9 cellular contexts compared by ENCODE assay signal in the genomic region with DNA sequence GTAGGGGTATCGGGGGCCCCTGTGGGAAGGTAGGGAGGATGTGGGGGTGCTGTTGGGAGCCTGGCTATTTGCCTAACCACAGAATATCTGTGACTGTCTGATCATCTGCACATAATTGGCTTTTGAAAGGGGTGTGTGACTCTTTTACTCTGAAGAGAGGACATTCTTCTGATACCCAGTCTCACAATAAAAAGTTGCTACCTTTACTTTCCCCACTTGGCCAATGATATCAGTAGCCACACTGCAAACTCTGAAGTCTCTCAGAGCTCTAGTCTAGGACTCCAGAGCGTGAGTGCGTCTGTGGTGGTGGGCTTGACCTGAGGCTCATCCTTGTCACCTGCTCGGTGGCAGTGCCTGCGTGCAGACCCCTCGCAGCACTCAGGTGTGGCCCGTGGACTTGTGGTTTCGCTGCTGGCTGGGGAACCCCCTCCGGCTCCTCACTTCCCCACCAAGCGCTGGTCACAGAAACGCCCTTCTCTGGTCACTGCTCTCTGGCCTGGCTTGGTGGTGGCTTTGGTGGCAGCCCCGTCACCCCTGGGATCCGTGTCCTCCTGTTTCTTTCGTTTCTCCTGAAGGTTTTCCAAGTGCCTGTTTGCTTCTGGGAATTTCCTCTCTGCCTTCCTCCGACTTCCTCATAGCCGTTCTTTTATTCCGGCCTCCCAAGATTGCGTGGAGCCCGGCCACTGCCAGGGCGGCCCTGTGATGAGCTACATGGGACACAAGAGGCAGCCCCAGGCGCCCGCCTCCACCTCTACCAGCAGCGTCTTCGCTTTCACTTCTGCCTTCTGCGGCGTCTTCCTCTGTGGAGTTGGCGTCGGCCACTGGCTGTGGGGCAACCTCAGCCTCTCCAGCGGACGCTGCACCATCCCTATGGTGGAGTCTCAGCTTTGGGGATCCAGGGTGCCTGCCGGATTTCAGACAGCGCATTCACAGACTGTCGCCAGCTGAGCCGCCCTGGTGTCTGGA.
A peak's percentile ranks its signal among the peaks of the same experiment; 100 is the strongest.
DNase-seq lines count a peak whose midpoint lies in the region; ATAC-seq, FAIRE-seq and TF ChIP-seq lines count a peak whose summit lies in the region.
"Had no signal": no experiment of that assay in that cellular context is flagged by ENCODE, and none has a peak within 500 bp of the region (broad histone marks: within the 10 kb centered on the region; RNA-seq: fewer than 3 reads in every experiment).

No MANE protein-coding gene starts in this region.

- H3K9me3 Mint-ChIP-seq in naive thymus-derived CD4-positive, alpha-beta T cell, result peaks cover 0 to 7% (median 0%) of the 10 kb centered on the region in 11 donors

- POLR2A ChIA-PET in naive thymus-derived CD4-positive, alpha-beta T cell (lab: Charles Lee), result no interaction called here

- no peaks in the 10 kb centered on the region for H3K9me3 ChIP-seq in naive thymus-derived CD4-positive, alpha-beta T cell (ENCODE audit: control insufficient read depth in 2 of 3, low read length in 3 of 3)
- no peaks in the 10 kb centered on the region for H3K9me3 ChIP-seq in breast epithelium

- no peak for FAIRE-seq in H54 (lab: Jason Lieb, UNC)

- peaks cover 18 to 46% (median 36%) of the 10 kb centered on the region in 7 donors for H3K4me1 Mint-ChIP-seq in naive thymus-derived CD4-positive, alpha-beta T cell

- intact Hi-C loops in naive thymus-derived CD4-positive, alpha-beta T cell (cut with micrococcal nuclease), result no loop called here
- intact Hi-C loops in breast epithelium (cut with DNase I; ENCODE audit: low total_unique reads), result no loop called here

- H3K27ac Mint-ChIP-seq in naive thymus-derived CD4-positive, alpha-beta T cell, result peak overlapping the region; percentile 47 to 88 (median 81)

- DNase-seq in NOMO-1 treated with dmso at 0.1 percent for 144 hours (lab: John Stamatoyannopoulos, UW; ENCODE audit: unreplicated experiment) (peak; percentile 85), HT-29 (ENCODE audit: low spot score) (no peak), NCI-H69 (lab: John Stamatoyannopoulos, UW) (no peak), H54 (ENCODE audit: insufficient read length, low spot score) (no peak), breast epithelium (ENCODE audit: low spot score in 2 of 2) (no peak)
- DNase-seq in naive thymus-derived CD4-positive, alpha-beta T cell, result peak in 1 of 9 donors; percentile 21

- H3K4me3 Mint-ChIP-seq in naive thymus-derived CD4-positive, alpha-beta T cell, result peak overlapping the region in 9 of 10 donors; percentile 43 to 81 (median 51)

- H3K27ac ChIP-seq in naive thymus-derived CD4-positive, alpha-beta T cell (ENCODE audit: low read depth, low read length), result peak overlapping the region; percentile 7
- no peak overlapping the region for H3K27ac ChIP-seq in breast epithelium

- no peak for TF ChIP-seq CTCF in breast epithelium (IDR thresholded peaks at IDR 0.05)

- no peaks in the 10 kb centered on the region for H3K27me3 Mint-ChIP-seq in naive thymus-derived CD4-positive, alpha-beta T cell

- CTCF ChIA-PET in naive thymus-derived CD4-positive, alpha-beta T cell (lab: Charles Lee), result no interaction called here

- H3K4me1 ChIP-seq in naive thymus-derived CD4-positive, alpha-beta T cell (ENCODE audit: control insufficient read depth in 2 of 2, insufficient read depth in 2 of 2, low read length in 2 of 2), result peaks cover 11 to 24% of the 10 kb centered on the region in 2 donors
- H3K4me1 ChIP-seq in breast epithelium, result no peaks in the 10 kb centered on the region

- no peak overlapping the region for H3K4me3 ChIP-seq in naive thymus-derived CD4-positive, alpha-beta T cell (ENCODE audit: low read length)
- H3K4me3 ChIP-seq in breast epithelium, result no peak overlapping the region

- H3K27me3 ChIP-seq in naive thymus-derived CD4-positive, alpha-beta T cell (ENCODE audit: control insufficient read depth in 2 of 2, insufficient read depth in 2 of 2, low read length in 2 of 2), result no peaks in the 10 kb centered on the region
- H3K27me3 ChIP-seq in breast epithelium, result no peaks in the 10 kb centered on the region

- TF ChIP-seq POLR2A in H54 (IDR thresholded peaks at IDR 0.05; ENCODE audit: low read depth, low read length), result no peak
- no peak for TF ChIP-seq POLR2A in breast epithelium (IDR thresholded peaks at IDR 0.05)

- peaks cover 0 to 9% (median 0%) of the 10 kb centered on the region in 3 experiments for H3K36me3 ChIP-seq in naive thymus-derived CD4-positive, alpha-beta T cell (ENCODE audit: control insufficient read depth in 2 of 3, insufficient read depth in 3 of 3, low read length in 3 of 3)
- H3K36me3 ChIP-seq in breast epithelium, result no peaks in the 10 kb centered on the region

- ATAC-seq in GM18867 (IDR thresholded peaks at IDR 0.05; ENCODE audit: unreplicated experiment), result peak; percentile 63
- peak; percentile 78 for ATAC-seq in GM21717 (IDR thresholded peaks at IDR 0.05; ENCODE audit: unreplicated experiment)
- peak; percentile 80 for ATAC-seq in naive thymus-derived CD4-positive, alpha-beta T cell
- ATAC-seq: HCT116 had no signal

- peaks cover 0 to 18% (median 2%) of the 10 kb centered on the region in 5 donors for H3K36me3 Mint-ChIP-seq in naive thymus-derived CD4-positive, alpha-beta T cell
